ENCODE assay signal across 9 cellular contexts in genomic region chr5:138653502-138653901, GRCh38.
DNase-seq lines count a peak whose midpoint lies in the region; ATAC-seq and TF ChIP-seq lines count a peak whose summit lies in the region.
"Had no signal": no experiment of that assay in that cellular context is flagged by ENCODE, and none has a peak within 500 bp of the region (broad histone marks: within the 10 kb centered on the region; RNA-seq: fewer than 3 reads in every experiment).

No MANE protein-coding gene starts in this region.

- no peak overlapping the region for H3K27ac ChIP-seq in AG04450 (ENCODE audit: low read depth, low read length)

- TF ChIP-seq CTCF in AG04450 (IDR thresholded peaks at IDR 0.05; ENCODE audit: low read depth, low read length) (peak; percentile 36; the same call in 1 of the 2 replicates), GM10248 (IDR thresholded peaks at IDR 0.05; ENCODE audit: control extremely low read depth, extremely low read depth, low read depth, missing control alignments) (peak; percentile 17), fibroblast of villous mesenchyme (IDR thresholded peaks at IDR 0.05; ENCODE audit: insufficient read depth, low read depth, low read length) (peak; percentile 55)

- no peak for ATAC-seq in GM21825 (IDR thresholded peaks at IDR 0.05; ENCODE audit: unreplicated experiment)

- CTCF ChIA-PET in AG04450 (lab: Charles Lee): interaction anchor here (0.9 kb wide), 1 partner anchor 13 kb away, joined by 3 read pairs; no protein-coding TSS in a partner anchor
- CTCF ChIA-PET in GM10248 (lab: Yijun Ruan, JAX): interaction anchor here (6.8 kb wide), 1 partner anchor 14 kb away, joined by 60 read pairs; no protein-coding TSS in a partner anchor

- POLR2A ChIA-PET in AG04450 (lab: Yijun Ruan, JAX) (no interaction called here), GM10248 (lab: Yijun Ruan, JAX) (no interaction called here)

- H3K4me3 ChIP-seq in AG04450 (ENCODE audit: low read depth, low read length) (no peak overlapping the region), fibroblast of villous mesenchyme (ENCODE audit: low read depth, low read length) (no peak overlapping the region)

- H3K9me3 ChIP-seq in AG04450 (ENCODE audit: control insufficient read depth, insufficient read depth, low read length): no peaks in the 10 kb centered on the region

- DNase-seq in AG04450 (ENCODE audit: low read depth, low spot score): no peak
- DNase-seq in GM10248 (ENCODE audit: extremely low spot score): no peak
- peak; percentile 42 for DNase-seq in RPMI7951 (ENCODE audit: low read depth)
- peak; percentile 42 for DNase-seq in fibroblast of villous mesenchyme (ENCODE audit: low read depth)
- DNase-seq in NCI-H1105 (lab: John Stamatoyannopoulos, UW): no peak
- no peak for DNase-seq in cortex of kidney (lab: John Stamatoyannopoulos, UW)
- DNase-seq in stimulated activated CD4-positive, alpha-beta T cell treated with anti-CD3 and anti-CD28 coated beads, Interleukin-12 subunit alpha, Interleukin-12 subunit beta, amount 100 ng/mL, for 4 hours: no peak
- DNase-seq: Karpas-422 had no signal

- H3K27me3 ChIP-seq in AG04450 (ENCODE audit: control insufficient read depth, insufficient read depth, low read length): peaks cover 31% of the 10 kb centered on the region

Comparison
In these comparisons a context has a peak if more than half of its experiments do, and no peak if none do; other contexts are left out.
1. DNase-seq: peak in RPMI7951 (single experiment) and fibroblast of villous mesenchyme (single experiment); none in AG04450 (single experiment), GM10248 (single experiment), NCI-H1105 (single experiment), cortex of kidney (single experiment) and stimulated activated CD4-positive, alpha-beta T cell treated with anti-CD3 and anti-CD28 coated beads, Interleukin-12 subunit alpha, Interleukin-12 subunit beta, amount 100 ng/mL, for 4 hours (single experiment).
2. Peak in every context shown above with its lines, with median percentiles within 50 percentile points of each other: CTCF ChIP-seq.